ENCODE assay signal across 14 cellular contexts in the genomic region with DNA sequence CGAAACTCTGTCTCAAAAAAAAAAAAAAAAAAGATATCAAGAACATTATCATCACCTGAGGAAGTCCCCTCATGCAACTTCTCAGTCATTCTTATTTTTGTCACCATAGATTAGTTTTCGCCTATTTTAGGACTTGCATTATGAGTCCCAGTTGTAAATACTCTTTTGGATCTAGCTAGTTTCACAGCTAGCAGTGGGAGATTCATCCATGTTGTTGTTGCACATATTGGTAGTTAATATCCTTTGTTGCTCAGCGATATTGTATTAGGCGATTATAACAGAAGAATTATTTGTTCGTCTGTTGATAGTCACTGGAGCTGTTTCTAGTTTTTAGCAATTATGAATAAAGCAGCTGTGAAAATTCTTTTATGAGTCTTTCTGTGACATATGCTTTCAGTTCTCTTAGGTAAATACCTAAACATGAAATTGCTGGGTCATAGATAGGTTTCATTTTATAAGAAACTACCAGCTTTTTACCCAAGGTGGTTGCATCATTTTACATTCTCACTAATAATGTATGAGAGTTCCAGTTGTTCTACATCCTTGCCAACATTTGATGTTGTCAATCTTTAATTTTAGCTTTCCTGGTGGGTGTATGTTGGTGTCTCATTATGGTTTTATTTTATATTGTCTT.
"Had no signal": no experiment of that assay in that cellular context is flagged by ENCODE, and none has a peak within 500 bp of the region (broad histone marks: within the 10 kb centered on the region; RNA-seq: fewer than 3 reads in every experiment).

No MANE protein-coding gene starts in this region.

- H2AFZ ChIP-seq: neural progenitor cell had no signal

- H3K36me3 ChIP-seq: adrenal gland, colonic mucosa, neural progenitor cell, pancreas had no signal

- H3K9me3 Mint-ChIP-seq: type B pancreatic cell had no signal

- ATAC-seq: foreskin keratinocyte, left cardiac atrium, pancreas had no signal

- H3K4me3 ChIP-seq: adrenal gland, colonic mucosa, lung, neural progenitor cell, pancreas had no signal

- H3K27ac Mint-ChIP-seq: activated CD4-positive, alpha-beta T cell treated with anti-CD3 and anti-CD28 coated beads, Interleukin-2, amount 10 ng/mL, durations not matched to agents 24 days and 14 days; neural progenitor cell; type B pancreatic cell had no signal

- H3K9me3 ChIP-seq: adrenal gland, colonic mucosa, pancreas had no signal

- H3K27ac ChIP-seq: adrenal gland, colonic mucosa, foreskin keratinocyte, neural progenitor cell, pancreas had no signal

- H3K36me3 Mint-ChIP-seq: type B pancreatic cell had no signal

- H3K4me3 Mint-ChIP-seq: activated CD4-positive, alpha-beta T cell treated with anti-CD3 and anti-CD28 coated beads, Interleukin-2, amount 10 ng/mL, durations not matched to agents 24 days and 14 days; neural progenitor cell; type B pancreatic cell had no signal

- H3K4me2 ChIP-seq: neural progenitor cell had no signal

- H3K27me3 ChIP-seq: adrenal gland, colonic mucosa, foreskin keratinocyte, neural progenitor cell, pancreas had no signal

- H3K9ac ChIP-seq: neural progenitor cell had no signal

- DNase-seq: activated CD4-positive, alpha-beta T cell treated with anti-CD3 and anti-CD28 coated beads, Interleukin-2, amount 10 ng/mL, durations not matched to agents 24 days and 14 days; activated naive CD4-positive, alpha-beta T cell; adrenal gland; caudate nucleus; colonic mucosa; foreskin keratinocyte; left cardiac atrium; midbrain; pancreas; stimulated activated CD4-positive, alpha-beta T cell treated with anti-CD3 and anti-CD28 coated beads, Interleukin-4, amount 100 ng/mL, for 24 hours; substantia nigra had no signal

- H3K4me1 ChIP-seq: adrenal gland, colonic mucosa, foreskin keratinocyte, neural progenitor cell, pancreas had no signal
